9 cellular contexts compared by ENCODE assay signal in genomic region chr1:39995973-39996393, GRCh38. TPM values are rescaled to one million over a fixed set of nuclear protein-coding genes. Genes with fewer than 3 reads are reported as not detected.
DNase-seq lines count a peak whose midpoint lies in the region; ATAC-seq, FAIRE-seq and TF ChIP-seq lines count a peak whose summit lies in the region.
"Had no signal": no experiment of that assay in that cellular context is flagged by ENCODE, and none has a peak within 500 bp of the region (broad histone marks: within the 10 kb centered on the region; RNA-seq: fewer than 3 reads in every experiment).

No MANE protein-coding gene starts in this region.

- DNase-seq in GM19239 (ENCODE audit: insufficient read length, low spot score) (peak; percentile 72), glomerular visceral epithelial cell (ENCODE audit: extremely low spot score) (no peak), left ventricle myocardium inferior (no peak)
- peak in 1 of 2 donors; percentile 21 for DNase-seq in central memory CD8-positive, alpha-beta T cell (ENCODE audit: low spot score in 2 of 2)
- no peak for DNase-seq in activated effector memory CD4-positive, alpha-beta T cell treated with anti-CD3 and anti-CD28 coated beads, Interleukin-2, amount 50 U/mL, for 16 hours
- DNase-seq in activated T-helper 1 cell treated with anti-CD3 and anti-CD28 coated beads, Interleukin-12 subunit alpha, Interleukin-12 subunit beta, Interleukin-2, Interleukin-4 antibody, amounts not matched to agents 30 ng/mL and 10 ng/mL and 1 ng/mL, durations not matched to agents 14 hours and 24 hours and 36 hours (ENCODE audit: low spot score) = no peak
- DNase-seq: glutamatergic neuron had no signal

- FAIRE-seq in GM19239 (lab: Jason Lieb, UNC) = peak; percentile 48

- H3K9me3 Mint-ChIP-seq in central memory CD8-positive, alpha-beta T cell = no peaks in the 10 kb centered on the region
- H3K9me3 Mint-ChIP-seq in activated T-helper 1 cell treated with anti-CD3 and anti-CD28 coated beads, Interleukin-12 subunit alpha, Interleukin-12 subunit beta, Interleukin-2, Interleukin-4 antibody, amounts not matched to agents 30 ng/mL and 10 ng/mL and 1 ng/mL, durations not matched to agents 14 hours and 24 hours and 36 hours = no peaks in the 10 kb centered on the region

- peaks cover 18% of the 10 kb centered on the region for H3K4me1 Mint-ChIP-seq in central memory CD8-positive, alpha-beta T cell
- peaks cover 5% of the 10 kb centered on the region for H3K4me1 Mint-ChIP-seq in activated T-helper 1 cell treated with anti-CD3 and anti-CD28 coated beads, Interleukin-12 subunit alpha, Interleukin-12 subunit beta, Interleukin-2, Interleukin-4 antibody, amounts not matched to agents 30 ng/mL and 10 ng/mL and 1 ng/mL, durations not matched to agents 14 hours and 24 hours and 36 hours (ENCODE audit: low read depth)

- H3K79me2 ChIP-seq in DOHH2 (ENCODE audit: control insufficient read depth, low read length) = no peaks in the 10 kb centered on the region

- H3K4me2 ChIP-seq in DOHH2 (ENCODE audit: low read length) = peak overlapping the region; percentile 86

- H3K4me3 ChIP-seq in DOHH2 (ENCODE audit: low read length) = peak overlapping the region; percentile 53
- H3K4me3 ChIP-seq in left ventricle myocardium inferior = no peak overlapping the region

- H3K36me3 Mint-ChIP-seq in central memory CD8-positive, alpha-beta T cell (ENCODE audit: insufficient read depth) = peaks cover 2% of the 10 kb centered on the region
- H3K36me3 Mint-ChIP-seq in activated T-helper 1 cell treated with anti-CD3 and anti-CD28 coated beads, Interleukin-12 subunit alpha, Interleukin-12 subunit beta, Interleukin-2, Interleukin-4 antibody, amounts not matched to agents 30 ng/mL and 10 ng/mL and 1 ng/mL, durations not matched to agents 14 hours and 24 hours and 36 hours (ENCODE audit: low read depth) = no peaks in the 10 kb centered on the region

- intact Hi-C loops in left ventricle myocardium inferior (cut with micrococcal nuclease) = no loop called here
- intact Hi-C loops in activated T-helper 1 cell treated with anti-CD3 and anti-CD28 coated beads, Interleukin-12 subunit alpha, Interleukin-12 subunit beta, Interleukin-2, Interleukin-4 antibody, amounts not matched to agents 30 ng/mL and 10 ng/mL and 1 ng/mL, durations not matched to agents 14 hours and 24 hours and 36 hours (cut with micrococcal nuclease) = no loop called here

- peak overlapping the region; percentile 36 for H3K4me3 Mint-ChIP-seq in central memory CD8-positive, alpha-beta T cell
- no peak overlapping the region for H3K4me3 Mint-ChIP-seq in activated T-helper 1 cell treated with anti-CD3 and anti-CD28 coated beads, Interleukin-12 subunit alpha, Interleukin-12 subunit beta, Interleukin-2, Interleukin-4 antibody, amounts not matched to agents 30 ng/mL and 10 ng/mL and 1 ng/mL, durations not matched to agents 14 hours and 24 hours and 36 hours

- TF ChIP-seq CTCF in DOHH2 (IDR thresholded peaks at IDR 0.05; ENCODE audit: low read depth, low read length, poor library complexity, severe bottlenecking) = no peak
- no peak for TF ChIP-seq CTCF in left ventricle myocardium inferior (IDR thresholded peaks at IDR 0.05; ENCODE audit: borderline replicate concordance)

- H3K36me3 ChIP-seq in DOHH2 (ENCODE audit: control insufficient read depth, low read length) (no peaks in the 10 kb centered on the region), left ventricle myocardium inferior (no peaks in the 10 kb centered on the region)

- no peaks in the 10 kb centered on the region for H4K20me1 ChIP-seq in DOHH2 (ENCODE audit: control insufficient read depth, insufficient read depth, low read depth, low read length)

- no peaks in the 10 kb centered on the region for H3K27me3 Mint-ChIP-seq in central memory CD8-positive, alpha-beta T cell
- H3K27me3 Mint-ChIP-seq in activated T-helper 1 cell treated with anti-CD3 and anti-CD28 coated beads, Interleukin-12 subunit alpha, Interleukin-12 subunit beta, Interleukin-2, Interleukin-4 antibody, amounts not matched to agents 30 ng/mL and 10 ng/mL and 1 ng/mL, durations not matched to agents 14 hours and 24 hours and 36 hours (ENCODE audit: insufficient read depth) = no peaks in the 10 kb centered on the region

- no peak overlapping the region for H3K27ac Mint-ChIP-seq in central memory CD8-positive, alpha-beta T cell (ENCODE audit: low read depth)
- H3K27ac Mint-ChIP-seq in activated T-helper 1 cell treated with anti-CD3 and anti-CD28 coated beads, Interleukin-12 subunit alpha, Interleukin-12 subunit beta, Interleukin-2, Interleukin-4 antibody, amounts not matched to agents 30 ng/mL and 10 ng/mL and 1 ng/mL, durations not matched to agents 14 hours and 24 hours and 36 hours = no peak overlapping the region

- H3K9me2 ChIP-seq in DOHH2 (replicated peaks; ENCODE audit: control insufficient read depth, low read length) = no peaks in the 10 kb centered on the region

- H3K27me3 ChIP-seq in DOHH2 (ENCODE audit: control insufficient read depth, low read length) (no peaks in the 10 kb centered on the region), left ventricle myocardium inferior (ENCODE audit: low read depth) (no peaks in the 10 kb centered on the region)

- 0 out of 2 replicates have a peak, but pooled peaks cover 2% of the 10 kb centered on the region for H3F3A ChIP-seq in DOHH2 (ENCODE audit: control insufficient read depth, insufficient read depth)

- ATAC-seq in HG03103 (IDR thresholded peaks at IDR 0.05; ENCODE audit: low read depth, unreplicated experiment) = peak; percentile 87
- ATAC-seq in central memory CD8-positive, alpha-beta T cell (replicated peaks; ENCODE audit: extremely low read depth, poor library complexity, severe bottlenecking) = peak; percentile 99

- H3K27ac ChIP-seq in DOHH2 (ENCODE audit: low read depth, low read length) (peak overlapping the region; percentile 58), left ventricle myocardium inferior (replicated peaks) (no peak overlapping the region)

- peaks cover 33% of the 10 kb centered on the region for H3K4me1 ChIP-seq in DOHH2 (ENCODE audit: control insufficient read depth, low read length)
- no peaks in the 10 kb centered on the region for H3K4me1 ChIP-seq in left ventricle myocardium inferior

- H3K9me3 ChIP-seq in DOHH2 (ENCODE audit: control insufficient read depth, insufficient read depth, low read length) (no peaks in the 10 kb centered on the region), left ventricle myocardium inferior (replicated peaks) (no peaks in the 10 kb centered on the region)

RNA-seq across cellular contexts. Expression of gene MFSD2A, which starts 41.0 kb away (rescaled TPM):
- 0.22 TPM for total RNA-seq in left ventricle myocardium inferior
- 55.3 and 56.2 TPM in 2 replicates for total RNA-seq in activated T-helper 1 cell treated with anti-CD3 and anti-CD28 coated beads, Interleukin-12 subunit alpha, Interleukin-12 subunit beta, Interleukin-2, Interleukin-4 antibody, amounts not matched to agents 30 ng/mL and 10 ng/mL and 1 ng/mL, durations not matched to agents 14 hours and 24 hours and 36 hours

RNA-seq across cellular contexts. Expression of gene CAP1, which starts 44.5 kb away (rescaled TPM):
- 66.0 TPM for total RNA-seq in left ventricle myocardium inferior
- 421 and 435 TPM in 2 replicates for total RNA-seq in activated T-helper 1 cell treated with anti-CD3 and anti-CD28 coated beads, Interleukin-12 subunit alpha, Interleukin-12 subunit beta, Interleukin-2, Interleukin-4 antibody, amounts not matched to agents 30 ng/mL and 10 ng/mL and 1 ng/mL, durations not matched to agents 14 hours and 24 hours and 36 hours

Comparison
In these comparisons a context has a peak if more than half of its experiments do, and no peak if none do; other contexts are left out.
1. RNA of gene MFSD2A, which starts 41.0 kb away (total RNA-seq): 55.3 to 56.2 TPM in activated T-helper 1 cell treated with anti-CD3 and anti-CD28 coated beads, Interleukin-12 subunit alpha, Interleukin-12 subunit beta, Interleukin-2, Interleukin-4 antibody, amounts not matched to agents 30 ng/mL and 10 ng/mL and 1 ng/mL, durations not matched to agents 14 hours and 24 hours and 36 hours; 0.22 TPM in left ventricle myocardium inferior (single experiment); every median in the first group is over 10 times any median in the second.